ENCODE assay signal across 14 cellular contexts in the genomic region with DNA sequence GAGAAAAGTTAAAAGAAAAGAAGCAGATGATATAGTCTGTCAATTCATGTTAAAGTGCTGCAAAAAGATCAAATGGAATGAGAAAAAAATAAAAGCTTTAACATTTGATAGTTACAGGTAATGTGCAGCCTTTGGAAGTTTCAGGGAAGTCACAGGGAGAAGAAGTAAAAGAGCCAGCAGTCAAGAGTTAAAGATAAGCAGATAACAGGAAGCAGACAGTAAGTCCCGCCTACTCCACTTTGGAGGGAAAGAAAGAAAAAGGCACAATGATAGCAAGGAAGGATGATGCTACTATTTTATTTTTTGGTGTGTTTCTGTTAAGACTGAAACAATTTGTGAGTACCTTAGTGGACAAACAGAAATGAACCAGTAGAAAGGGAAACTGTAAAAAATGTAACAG.
"Had no signal": no experiment of that assay in that cellular context is flagged by ENCODE, and none has a peak within 500 bp of the region (broad histone marks: within the 10 kb centered on the region; RNA-seq: fewer than 3 reads in every experiment).

No MANE protein-coding gene starts in this region.

- H3K27me3 ChIP-seq: heart left ventricle, sigmoid colon, testis had no signal

- H3K4me1 ChIP-seq: sigmoid colon, testis had no signal

- FAIRE-seq: frontal cortex, islet of Langerhans had no signal

- H3K4me3 ChIP-seq: heart left ventricle, sigmoid colon, testis had no signal

- DNase-seq: activated CD4-positive, alpha-beta T cell treated with anti-CD3 and anti-CD28 coated beads, Interleukin-2, amount 50 U/mL, for 4 hours; activated gamma-delta T cell; activated T-cell treated with anti-CD3 and anti-CD28 coated beads, Interleukin-2, amount 50 U/mL, for 4 hours; amygdala; heart left ventricle; sigmoid colon; stimulated activated CD4-positive, alpha-beta T cell treated with anti-CD3 and anti-CD28 coated beads, Interleukin-12 subunit alpha, Interleukin-12 subunit beta, amount 100 ng/mL, for 4 hours; stimulated activated naive CD4-positive, alpha-beta T cell treated with Interleukin-2 at 50 U/mL for 16 hours; testis had no signal

- H3K36me3 Mint-ChIP-seq: activated naive CD8-positive, alpha-beta T cell had no signal

- H3K27me3 Mint-ChIP-seq: activated naive CD8-positive, alpha-beta T cell had no signal

- H3K27ac Mint-ChIP-seq: activated naive CD8-positive, alpha-beta T cell had no signal

- H3K9me3 Mint-ChIP-seq: activated T-cell treated with anti-CD3 and anti-CD28 coated beads, Interleukin-2, amount 50 U/mL, for 4 hours; natural killer cell treated with Interleukin-12 subunit alpha and Interleukin-12 subunit beta and Interleukin-15 and Interleukin-18, amount 100 ng/mL, for 72 hours had no signal

- H3K4me3 Mint-ChIP-seq: activated naive CD8-positive, alpha-beta T cell; activated T-cell treated with anti-CD3 and anti-CD28 coated beads, Interleukin-2, amount 50 U/mL, for 4 hours; natural killer cell treated with Interleukin-12 subunit alpha and Interleukin-12 subunit beta and Interleukin-15 and Interleukin-18, amount 100 ng/mL, for 72 hours had no signal

- H3K9me3 ChIP-seq: heart left ventricle, sigmoid colon, testis had no signal

- H3K27ac ChIP-seq: heart left ventricle, sigmoid colon, testis had no signal

- H3K36me3 ChIP-seq: heart left ventricle, sigmoid colon had no signal

- ATAC-seq: activated T-cell treated with anti-CD3 and anti-CD28 coated beads, Interleukin-2, amount 50 U/mL, for 4 hours; heart left ventricle; left lobe of liver; natural killer cell treated with Interleukin-12 subunit alpha and Interleukin-12 subunit beta and Interleukin-15 and Interleukin-18, amount 100 ng/mL, for 72 hours had no signal
